1 cellular context compared by ENCODE assay signal in the genomic region with DNA sequence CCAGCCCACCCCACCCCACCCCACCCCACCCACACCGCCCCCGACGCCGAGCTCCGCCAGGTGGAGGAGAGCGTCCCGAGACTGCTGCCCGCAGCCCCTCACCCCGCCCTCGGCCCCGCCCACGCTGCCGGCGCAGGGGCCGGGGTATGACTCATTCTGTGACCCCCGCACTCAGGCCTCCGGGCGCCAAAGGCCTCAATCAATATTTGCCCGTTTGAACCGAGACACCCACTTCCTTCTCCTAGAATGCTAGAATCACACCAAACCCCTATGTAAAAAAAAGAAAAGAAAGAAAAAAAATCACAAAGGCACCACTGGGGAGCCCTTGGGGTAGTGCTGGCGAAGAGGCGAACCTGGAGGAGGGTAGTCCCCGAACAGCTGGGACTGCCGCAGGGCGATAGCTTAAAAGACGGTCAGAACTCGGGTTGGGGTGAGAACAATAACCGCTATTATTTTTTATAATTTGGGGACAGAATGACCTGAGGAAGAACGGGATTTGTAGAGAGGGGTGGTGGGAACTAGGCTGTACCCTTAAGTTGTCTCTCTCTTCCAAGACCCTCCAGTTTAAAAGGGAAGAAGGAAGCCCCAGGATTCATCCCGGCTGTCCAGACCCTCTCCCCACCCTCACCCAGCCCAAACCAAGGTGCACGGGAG.
TF ChIP-seq lines count a peak whose summit lies in the region.

No MANE protein-coding gene starts in this region.

TF ChIP-seq in K562, 482 proteins besides CTCF, POLR2A, EP300 and RAD21 (continued from another document and continues in another):
- TF ChIP-seq POLR2AphosphoS5 (IDR thresholded peaks at IDR 0.05; ENCODE audit: control insufficient read depth, insufficient read depth, low read depth, low read length), result peak; percentile 64
- TF ChIP-seq CBFA2T3 (IDR thresholded peaks at IDR 0.05), result 0 out of 2 replicates have a peak, but pooled peaks have one; percentile 20
- TF ChIP-seq TBP (optimal IDR thresholded peaks at IDR 0.05; ENCODE audit: low read depth, low read length), result peak; percentile 24
- 0 out of 2 replicates have a peak, but pooled peaks have one; percentile 15 for TF ChIP-seq NR1H2 (CRISPR knock-in tag; IDR thresholded peaks at IDR 0.05)
- peak; percentile 46; the same call in 1 of the 2 replicates for TF ChIP-seq HDAC2 (IDR thresholded peaks at IDR 0.05)
- TF ChIP-seq ZNF668 (CRISPR knock-in tag; IDR thresholded peaks at IDR 0.05), result no peak
- peak; percentile 69; the same call in 1 of the 2 replicates for TF ChIP-seq XRCC5 (IDR thresholded peaks at IDR 0.05; ENCODE audit: low read depth, low read length)
- TF ChIP-seq SIN3A (IDR thresholded peaks at IDR 0.05; ENCODE audit: borderline replicate concordance in 2 of 2, control insufficient read depth in 1 of 2, low read depth in 2 of 2, low read length in 2 of 2), result peak in 1 of 2 experiments; percentile 76; a peak in 2 of 4 replicates
- TF ChIP-seq PHF20 (IDR thresholded peaks at IDR 0.05; ENCODE audit: partially characterized antibody), result no peak
- 0 out of 4 replicates have a peak, but pooled peaks have one; percentile 33 to 47 for TF ChIP-seq ARNT (IDR thresholded peaks at IDR 0.05)
- peak in 1 of 2 experiments; percentile 64; a peak in 2 of 4 replicates for TF ChIP-seq MNT (conservative IDR thresholded peaks at IDR 0.05)
- TF ChIP-seq POLR2B (IDR thresholded peaks at IDR 0.05; ENCODE audit: low read depth, partially characterized antibody), result peak; percentile 54
- TF ChIP-seq ZNF316 (IDR thresholded peaks at IDR 0.05), result peak; percentile 17; the same call in 1 of the 2 replicates
- peak; percentile 65 to 84; a peak in 3 of 4 replicates for TF ChIP-seq HDAC1 (IDR thresholded peaks at IDR 0.05)
- no peak for TF ChIP-seq ETV1 (tag; conservative IDR thresholded peaks at IDR 0.05; ENCODE audit: low read depth)
- peak; percentile 28; the same call in 1 of the 2 replicates for TF ChIP-seq BCOR (IDR thresholded peaks at IDR 0.05)
- TF ChIP-seq HBP1 (CRISPR knock-in tag; IDR thresholded peaks at IDR 0.05), result no peak
- peak; percentile 63 for TF ChIP-seq CHD1 (IDR thresholded peaks at IDR 0.05; ENCODE audit: low read length)
- TF ChIP-seq HDGF (IDR thresholded peaks at IDR 0.05), result no peak
- peak; percentile 76 for TF ChIP-seq BRD9 (IDR thresholded peaks at IDR 0.05; ENCODE audit: low read depth, partially characterized antibody)
- no peak for TF ChIP-seq NFYB (IDR thresholded peaks at IDR 0.05; ENCODE audit: extremely low read depth, insufficient read length)
- TF ChIP-seq, protein P1, sequence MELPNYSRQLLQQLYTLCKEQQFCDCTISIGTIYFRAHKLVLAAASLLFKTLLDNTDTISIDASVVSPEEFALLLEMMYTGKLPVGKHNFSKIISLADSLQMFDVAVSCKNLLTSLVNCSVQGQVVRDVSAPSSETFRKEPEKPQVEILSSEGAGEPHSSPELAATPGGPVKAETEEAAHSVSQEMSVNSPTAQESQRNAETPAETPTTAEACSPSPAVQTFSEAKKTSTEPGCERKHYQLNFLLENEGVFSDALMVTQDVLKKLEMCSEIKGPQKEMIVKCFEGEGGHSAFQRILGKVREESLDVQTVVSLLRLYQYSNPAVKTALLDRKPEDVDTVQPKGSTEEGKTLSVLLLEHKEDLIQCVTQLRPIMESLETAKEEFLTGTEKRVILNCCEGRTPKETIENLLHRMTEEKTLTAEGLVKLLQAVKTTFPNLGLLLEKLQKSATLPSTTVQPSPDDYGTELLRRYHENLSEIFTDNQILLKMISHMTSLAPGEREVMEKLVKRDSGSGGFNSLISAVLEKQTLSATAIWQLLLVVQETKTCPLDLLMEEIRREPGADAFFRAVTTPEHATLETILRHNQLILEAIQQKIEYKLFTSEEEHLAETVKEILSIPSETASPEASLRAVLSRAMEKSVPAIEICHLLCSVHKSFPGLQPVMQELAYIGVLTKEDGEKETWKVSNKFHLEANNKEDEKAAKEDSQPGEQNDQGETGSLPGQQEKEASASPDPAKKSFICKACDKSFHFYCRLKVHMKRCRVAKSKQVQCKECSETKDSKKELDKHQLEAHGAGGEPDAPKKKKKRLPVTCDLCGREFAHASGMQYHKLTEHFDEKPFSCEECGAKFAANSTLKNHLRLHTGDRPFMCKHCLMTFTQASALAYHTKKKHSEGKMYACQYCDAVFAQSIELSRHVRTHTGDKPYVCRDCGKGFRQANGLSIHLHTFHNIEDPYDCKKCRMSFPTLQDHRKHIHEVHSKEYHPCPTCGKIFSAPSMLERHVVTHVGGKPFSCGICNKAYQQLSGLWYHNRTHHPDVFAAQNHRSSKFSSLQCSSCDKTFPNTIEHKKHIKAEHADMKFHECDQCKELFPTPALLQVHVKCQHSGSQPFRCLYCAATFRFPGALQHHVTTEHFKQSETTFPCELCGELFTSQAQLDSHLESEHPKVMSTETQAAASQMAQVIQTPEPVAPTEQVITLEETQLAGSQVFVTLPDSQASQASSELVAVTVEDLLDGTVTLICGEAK (IDR thresholded peaks at IDR 0.05), result peak; percentile 17; the same call in 1 of the 2 replicates
- TF ChIP-seq, protein P1 (CRISPR knock-in tag; IDR thresholded peaks at IDR 0.05), result no peak
- TF ChIP-seq ZNF584 (CRISPR knock-in tag; IDR thresholded peaks at IDR 0.05; ENCODE audit: low read depth), result no peak
- peak; percentile 14 for TF ChIP-seq SAP30 (IDR thresholded peaks at IDR 0.05; ENCODE audit: borderline replicate concordance, insufficient read depth, low read depth, low read length, poor library complexity, severe bottlenecking)
- TF ChIP-seq ZNF318 (IDR thresholded peaks at IDR 0.05; ENCODE audit: borderline replicate concordance in 1 of 2, low read depth in 1 of 2), result peak in 1 of 2 experiments; percentile 39; a peak in 1 of 4 replicates
- peak in 1 of 2 experiments; percentile 72; a peak in 2 of 4 replicates for TF ChIP-seq UBTF (IDR thresholded peaks at IDR 0.05; ENCODE audit: borderline replicate concordance in 1 of 2, low read depth in 2 of 2, low read length in 2 of 2)
- TF ChIP-seq ZNF224 (CRISPR knock-in tag; IDR thresholded peaks at IDR 0.05), result no peak
- no peak for TF ChIP-seq HDAC8 (tag; IDR thresholded peaks at IDR 0.05)
